In the genomic region with DNA sequence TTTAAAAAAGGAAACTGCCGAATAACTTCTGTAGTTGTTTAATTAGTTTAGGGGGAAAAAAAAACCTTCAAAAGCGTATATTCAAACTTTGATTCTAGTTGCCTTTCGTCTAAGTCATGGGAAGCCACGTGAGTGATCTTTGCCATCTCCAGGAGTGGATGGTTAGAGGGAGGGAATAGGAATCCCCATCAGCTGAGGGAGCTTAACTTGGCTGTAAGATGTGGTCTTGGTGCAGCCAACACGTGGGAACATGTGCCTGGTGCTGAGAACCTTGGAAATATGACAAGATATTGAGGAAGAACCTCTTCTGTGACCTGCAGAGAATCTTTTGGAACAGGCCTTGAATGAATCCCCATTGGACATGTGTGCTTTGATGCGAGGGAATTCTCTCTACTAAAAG, we compare ENCODE assay signal across 10 cellular contexts. TPM values are rescaled to one million over a fixed set of nuclear protein-coding genes. Genes with fewer than 3 reads are reported as not detected.
DNase-seq lines count a peak whose midpoint lies in the region; ATAC-seq, FAIRE-seq and TF ChIP-seq lines count a peak whose summit lies in the region.
"Had no signal": no experiment of that assay in that cellular context is flagged by ENCODE, and none has a peak within 500 bp of the region (broad histone marks: within the 10 kb centered on the region; RNA-seq: fewer than 3 reads in every experiment).

No MANE protein-coding gene starts in this region.

- 71% methylated on average over 6 of the region's 6 CpGs for WGBS in smooth muscle cell (ENCODE audit: low lambda C conversion rate)

- H4K20me1 ChIP-seq in smooth muscle cell (ENCODE audit: low read depth) = peaks cover 18% of the 10 kb centered on the region

- intact Hi-C loops in breast epithelium (cut with DNase I; ENCODE audit: low total_unique reads) = no loop called here

- ATAC-seq in GM21529 (IDR thresholded peaks at IDR 0.05; ENCODE audit: unreplicated experiment) (no peak), GM21367 (IDR thresholded peaks at IDR 0.05; ENCODE audit: unreplicated experiment) (no peak)

- H3K27me3 ChIP-seq in HUES6 (ENCODE audit: control insufficient read depth, insufficient read depth, low read length) = peaks cover 45% of the 10 kb centered on the region
- no peaks in the 10 kb centered on the region for H3K27me3 ChIP-seq in breast epithelium
- H3K27me3 ChIP-seq in smooth muscle cell (ENCODE audit: low read depth) = no peaks in the 10 kb centered on the region

- H3K9ac ChIP-seq in HUES6 (ENCODE audit: low read length) (no peak overlapping the region), smooth muscle cell (ENCODE audit: low read depth) (no peak overlapping the region)

- TF ChIP-seq CTCF in breast epithelium (IDR thresholded peaks at IDR 0.05) (no peak), smooth muscle cell (IDR thresholded peaks at IDR 0.05; ENCODE audit: borderline replicate concordance, insufficient read depth, poor library complexity, severe bottlenecking) (no peak)

- FAIRE-seq in frontal cortex (lab: Jason Lieb, UNC) = no peak

- no peak for TF ChIP-seq POLR2A in breast epithelium (IDR thresholded peaks at IDR 0.05)

- DNase-seq in breast epithelium (ENCODE audit: low spot score in 2 of 2) (no peak), medulla oblongata (ENCODE audit: extremely low spot score) (peak; percentile 45), smooth muscle cell (lab: John Stamatoyannopoulos, UW; ENCODE audit: unreplicated experiment) (no peak), frontal cortex (ENCODE audit: low spot score in 2 of 2) (no peak)
- no peak for DNase-seq in activated naive CD4-positive, alpha-beta T cell treated with Interleukin-2 at 50 U/mL for 16 hours
- DNase-seq: NCI-H1048, NCI-H774 had no signal

- H3K4me1 ChIP-seq in HUES6 (ENCODE audit: control insufficient read depth, insufficient read depth, low read length) (peaks cover 23% of the 10 kb centered on the region; the same call in 1 of the 2 replicates), breast epithelium (no peaks in the 10 kb centered on the region), smooth muscle cell (ENCODE audit: low read depth) (peaks cover 6% of the 10 kb centered on the region)

- peaks cover 13% of the 10 kb centered on the region for H3F3A ChIP-seq in smooth muscle cell (ENCODE audit: low read depth)

- no peaks in the 10 kb centered on the region for H3K79me2 ChIP-seq in smooth muscle cell (ENCODE audit: low read depth)

- H3K36me3 ChIP-seq in HUES6 (ENCODE audit: control insufficient read depth, insufficient read depth, low read length) (no peaks in the 10 kb centered on the region), breast epithelium (no peaks in the 10 kb centered on the region), smooth muscle cell (ENCODE audit: low read depth) (no peaks in the 10 kb centered on the region)

- no peak overlapping the region for H3K27ac ChIP-seq in HUES6 (ENCODE audit: low read depth, low read length)
- peak overlapping the region; percentile 14 to 92 for H3K27ac ChIP-seq in breast epithelium
- no peak overlapping the region for H3K27ac ChIP-seq in smooth muscle cell (ENCODE audit: low read depth)

- H2AFZ ChIP-seq in smooth muscle cell (ENCODE audit: low read depth) = no peak overlapping the region

- H3K9me3 ChIP-seq in HUES6 (ENCODE audit: control insufficient read depth, insufficient read depth, low read depth, low read length) (no peaks in the 10 kb centered on the region), breast epithelium (no peaks in the 10 kb centered on the region), smooth muscle cell (replicated peaks; ENCODE audit: low read depth) (no peaks in the 10 kb centered on the region)

- H3K4me3 ChIP-seq in HUES6 (ENCODE audit: low read depth, low read length) (peak overlapping the region; percentile 73; the same call in 1 of the 2 replicates), breast epithelium (peak overlapping the region in 1 of 3 donors; percentile 82), smooth muscle cell (peak overlapping the region; percentile 91)

- peak overlapping the region; percentile 100 for H3K4me2 ChIP-seq in smooth muscle cell

RNA-seq across cellular contexts. Expression of gene BACE2, which starts 1.7 kb away (rescaled TPM):
- 10 to 100 TPM; 26.9 to 94.4 (median 67.5) TPM for total RNA-seq in breast epithelium
- total RNA-seq in smooth muscle cell = 25.3 and 47.2 TPM in 2 replicates
- polyA plus RNA-seq in smooth muscle cell = 26.4 and 33.3 TPM in 2 replicates
- total RNA-seq in frontal cortex = 10.2 TPM

Comparison
In these comparisons a context has a peak if more than half of its experiments do, and no peak if none do; other contexts are left out.
1. H3K27ac ChIP-seq: peak in breast epithelium (2 of 2); none in HUES6 (single experiment) and smooth muscle cell (single experiment).